In the genomic region with DNA sequence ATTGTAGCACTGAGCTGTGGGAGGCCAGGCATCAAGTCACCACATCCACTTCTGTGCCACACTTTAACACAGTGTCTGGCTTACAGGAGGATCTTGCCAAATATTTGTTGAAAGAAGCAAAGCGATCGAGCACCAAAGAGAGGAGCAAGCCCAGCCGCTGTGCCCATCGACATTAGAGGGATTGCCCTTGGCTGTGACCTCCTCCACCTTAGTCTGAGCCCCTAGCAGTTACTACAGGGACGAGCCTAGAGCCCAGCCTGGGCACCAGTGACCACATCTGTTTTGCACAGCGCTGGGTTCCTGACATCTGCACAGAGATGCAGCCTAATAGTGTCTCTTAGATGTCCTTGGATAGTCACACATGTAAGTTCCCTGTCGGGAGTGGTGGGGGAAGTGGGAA, we compare ENCODE assay signal across 26 cellular contexts. TPM values are rescaled to one million over a fixed set of nuclear protein-coding genes. Genes with fewer than 3 reads are reported as not detected.
"Had no signal": no experiment of that assay in that cellular context is flagged by ENCODE, and none has a peak within 500 bp of the region (broad histone marks: within the 10 kb centered on the region; RNA-seq: fewer than 3 reads in every experiment).

No MANE protein-coding gene starts in this region.

- DNase-seq: effector CD4-positive, alpha-beta T cell; foreskin melanocyte; head of caudate nucleus; kidney glomerular epithelial cell; lower lobe of right lung; natural killer cell; nucleus accumbens; spleen; stimulated activated CD4-positive, alpha-beta T cell treated with anti-CD3 and anti-CD28 coated beads, Interleukin-15, amount 100 ng/mL, for 24 hours; stimulated activated CD4-positive, alpha-beta T cell treated with anti-CD3 and anti-CD28 coated beads, Interleukin-1b, Interleukin-23, amount 100 ng/mL, for 48 hours; stimulated activated CD4-positive, alpha-beta T cell treated with anti-CD3 and anti-CD28 coated beads, Interleukin-4, amount 100 ng/mL, for 24 hours; tibial artery; upper lobe of left lung; uterus had no signal

- H3K4me3 Mint-ChIP-seq: memory B cell; mesothelial cell of epicardium; natural killer cell; neural crest cell; stimulated activated memory B cell treated with anti-CD40 and anti-IgM and Interleukin-4, amounts not matched to agents 10 μg/mL and 1 μg/mL and 100 μg/mL, for 72 hours; stimulated activated naive CD8-positive, alpha-beta T cell treated with anti-CD3 and anti-CD28 coated beads, Interleukin-15, Interleukin-2, amounts not matched to agents 100 ng/mL and 50 ng/mL, for 24 hours had no signal

- H3K36me3 ChIP-seq: lower lobe of right lung, pancreas, prostate gland, spleen, tibial artery, upper lobe of left lung, uterus had no signal

- H3K4me3 ChIP-seq: coronary artery, hepatocyte, lower lobe of right lung, pancreas, prostate gland, spleen, tibial artery, upper lobe of left lung, uterus had no signal

- FAIRE-seq: pancreas had no signal

- H3K36me3 Mint-ChIP-seq: mesothelial cell of epicardium; natural killer cell; stimulated activated memory B cell treated with anti-CD40 and anti-IgM and Interleukin-4, amounts not matched to agents 10 μg/mL and 1 μg/mL and 100 μg/mL, for 72 hours had no signal

- H3K9me3 Mint-ChIP-seq: mesothelial cell of epicardium; natural killer cell; neural crest cell; stimulated activated naive CD8-positive, alpha-beta T cell treated with anti-CD3 and anti-CD28 coated beads, Interleukin-15, Interleukin-2, amounts not matched to agents 100 ng/mL and 50 ng/mL, for 24 hours had no signal

- H3K9me3 ChIP-seq: lower lobe of right lung, pancreas, prostate gland, spleen, tibial artery, upper lobe of left lung, uterus had no signal

- H3K27me3 ChIP-seq: pancreas, upper lobe of left lung, uterus had no signal

- H3K4me1 ChIP-seq: pancreas, spleen, upper lobe of left lung had no signal

- H3K27ac ChIP-seq: coronary artery, lower lobe of right lung, pancreas, prostate gland, spleen, tibial artery, upper lobe of left lung, uterus had no signal

- H3K27ac Mint-ChIP-seq: memory B cell; mesothelial cell of epicardium; natural killer cell; stimulated activated memory B cell treated with anti-CD40 and anti-IgM and Interleukin-4, amounts not matched to agents 10 μg/mL and 1 μg/mL and 100 μg/mL, for 72 hours; stimulated activated naive CD8-positive, alpha-beta T cell treated with anti-CD3 and anti-CD28 coated beads, Interleukin-15, Interleukin-2, amounts not matched to agents 100 ng/mL and 50 ng/mL, for 24 hours had no signal

- H3K4me1 Mint-ChIP-seq: memory B cell; stimulated activated memory B cell treated with anti-CD40 and anti-IgM and Interleukin-4, amounts not matched to agents 10 μg/mL and 1 μg/mL and 100 μg/mL, for 72 hours had no signal

- ATAC-seq: left lobe of liver; lower lobe of right lung; natural killer cell; pancreas; sciatic nerve; stimulated activated memory B cell treated with anti-CD40 and anti-IgM and Interleukin-4, amounts not matched to agents 10 μg/mL and 1 μg/mL and 100 μg/mL, for 72 hours had no signal

RNA-seq across cellular contexts. Expression of gene GRIK4, which starts 17.7 kb away (rescaled TPM):
- total RNA-seq: dermis microvascular lymphatic vessel endothelial cell, pancreas had no signal
